ENCODE assay signal across 12 cellular contexts in the genomic region with DNA sequence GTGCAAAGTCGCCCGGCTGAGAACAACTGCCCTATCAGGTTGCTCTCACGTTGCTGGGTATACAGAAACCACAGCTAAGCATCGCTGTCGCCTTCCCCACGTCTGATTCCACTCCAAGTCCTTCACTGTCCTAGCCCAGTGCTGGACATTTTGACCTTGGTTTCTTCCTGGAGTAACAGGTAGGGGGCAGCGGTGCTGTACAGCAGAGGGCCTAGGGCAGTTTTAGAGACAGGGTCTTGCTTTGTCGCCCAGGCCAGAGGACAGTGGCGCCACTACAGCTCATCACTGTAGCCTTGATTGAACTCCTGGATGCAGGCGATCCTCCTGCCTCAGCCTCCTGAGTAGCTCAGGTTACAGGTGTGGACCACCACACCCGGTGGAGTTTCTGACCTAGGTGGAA. TPM values are rescaled to one million over a fixed set of nuclear protein-coding genes. Genes with fewer than 3 reads are reported as not detected.
DNase-seq lines count a peak whose midpoint lies in the region; ATAC-seq, FAIRE-seq and TF ChIP-seq lines count a peak whose summit lies in the region.
"Had no signal": no experiment of that assay in that cellular context is flagged by ENCODE, and none has a peak within 500 bp of the region (broad histone marks: within the 10 kb centered on the region; RNA-seq: fewer than 3 reads in every experiment).

No MANE protein-coding gene starts in this region.

- no peak overlapping the region for H3K18ac ChIP-seq in H1 (ENCODE audit: extremely low read depth, low read length)

- no peaks in the 10 kb centered on the region for H3K79me2 ChIP-seq in H1 (ENCODE audit: control insufficient read depth in 1 of 2, insufficient read depth in 2 of 2, low read length in 2 of 2)

- H3K4me3 ChIP-seq in H1 (ENCODE audit: extremely low read depth in 1 of 4, insufficient read depth in 2 of 4, low read depth in 3 of 4, low read length in 4 of 4), result no peak overlapping the region
- H3K4me3 ChIP-seq: gastroesophageal sphincter had no signal

- H3K9ac ChIP-seq in H1 (replicated peaks in 1 of 4; ENCODE audit: extremely low read depth in 1 of 4, low read depth in 3 of 4, low read length in 3 of 4), result no peak overlapping the region

- no peak overlapping the region for H3K4me3 Mint-ChIP-seq in osteocyte (ENCODE audit: unreplicated experiment)

- no peak overlapping the region for H3K4ac ChIP-seq in H1 (replicated peaks; ENCODE audit: insufficient read length, low read depth, low read length)

- H3K9me3 ChIP-seq in H1 (ENCODE audit: insufficient read depth in 2 of 2, low read depth in 1 of 2, low read length in 1 of 2), result no peaks in the 10 kb centered on the region
- H3K9me3 ChIP-seq: gastroesophageal sphincter had no signal

- no peak overlapping the region for H2BK120ac ChIP-seq in H1 (replicated peaks; ENCODE audit: low read depth, low read length)

- peaks cover 0 to 11% of the 10 kb centered on the region in 2 experiments for H4K20me1 ChIP-seq in H1 (replicated peaks in 1 of 2; ENCODE audit: control insufficient read depth in 1 of 2, insufficient read depth in 2 of 2, low read length in 2 of 2)

- peaks cover 2% of the 10 kb centered on the region for H3K4me1 Mint-ChIP-seq in osteocyte (ENCODE audit: unreplicated experiment)

- H3K27ac ChIP-seq in H1 (ENCODE audit: low read depth, low read length), result no peak overlapping the region
- H3K27ac ChIP-seq: gastroesophageal sphincter had no signal

- WGBS in H1 (ENCODE audit: extremely low coverage in 1 of 2, insufficient coverage in 1 of 2, insufficient read length in 1 of 2, insufficient replicate concordance in 2 of 2, low coverage in 1 of 2, low lambda C conversion rate in 2 of 2, missing lambda C conversion rate in 1 of 2), 2 experiments, result 74% methylated on average over 11 of the region's 11 CpGs; no CpG with 5 or more reads in 1 of the 2 experiments

- ATAC-seq in HG03521 (IDR thresholded peaks at IDR 0.05; ENCODE audit: unreplicated experiment), result no peak
- ATAC-seq: gastroesophageal sphincter had no signal

- 0 out of 2 replicates have a peak overlapping the region, but pooled peaks have one; percentile 9 for H2BK12ac ChIP-seq in H1 (ENCODE audit: low read depth, low read length)

- peaks cover 0 to 24% (median 12%) of the 10 kb centered on the region in 4 experiments; a peak in 6 of 7 replicates for H3K4me1 ChIP-seq in H1 (replicated peaks in 1 of 4; ENCODE audit: control insufficient read depth in 3 of 4, insufficient read depth in 4 of 4, low read length in 3 of 4)

- no peak overlapping the region for H4K91ac ChIP-seq in H1 (replicated peaks; ENCODE audit: insufficient read length, low read length)

- H3K27me3 ChIP-seq in H1 (replicated peaks in 1 of 4; ENCODE audit: control insufficient read depth in 3 of 4, extremely low read depth in 1 of 4, insufficient read depth in 3 of 4, low read length in 3 of 4), result no peaks in the 10 kb centered on the region

- no peak for FAIRE-seq in H1 (lab: Jason Lieb, UNC)

- no peak overlapping the region for H3K56ac ChIP-seq in H1 (replicated peaks; ENCODE audit: insufficient read length, low read depth, low read length)

- DNase-seq in NCI-H748 (lab: John Stamatoyannopoulos, UW; ENCODE audit: unreplicated experiment), result peak; percentile 5
- DNase-seq in NCI-H748 treated with DMSO at 0.1 percent for 48 hours (lab: John Stamatoyannopoulos, UW), result no peak
- DNase-seq in NCI-H69 (lab: John Stamatoyannopoulos, UW), result peak; percentile 46
- DNase-seq in H1 (ENCODE audit: low read depth in 1 of 2, low spot score in 2 of 2), result peak in 1 of 2 experiments; percentile 63
- DNase-seq in osteocyte (ENCODE audit: extremely low spot score, unreplicated experiment), result no peak
- DNase-seq in KG1 (lab: John Stamatoyannopoulos, UW), result no peak
- DNase-seq in stimulated activated CD4-positive, alpha-beta T cell treated with anti-CD3 and anti-CD28 coated beads, Interleukin-2, amount 100 ng/mL, for 48 hours, result no peak
- DNase-seq: activated CD4-positive, alpha-beta T cell treated with anti-CD3 and anti-CD28 coated beads, Interleukin-2, amount 50 U/mL, for 1 hour; trophoblast cell had no signal

- no peaks in the 10 kb centered on the region for H3K79me1 ChIP-seq in H1 (ENCODE audit: low read depth, low read length)

- POLR2A ChIA-PET in H1 (lab: Charles Lee; ENCODE audit: partially characterized antibody), result interaction anchor here (0.7 to 3.9 kb wide), 7 partner anchors 8 to 71 kb away, joined by 3 to 23 read pairs (median 4); a partner anchor contains a TSS

- H3K36me3 Mint-ChIP-seq in osteocyte (ENCODE audit: unreplicated experiment), result peaks cover 7% of the 10 kb centered on the region

- no peak overlapping the region for H2AK5ac ChIP-seq in H1 (ENCODE audit: low read depth, low read length)

- no peak overlapping the region for H3K27ac Mint-ChIP-seq in osteocyte (ENCODE audit: unreplicated experiment)

- no peak overlapping the region for H4K5ac ChIP-seq in H1 (ENCODE audit: insufficient read length, low read depth, low read length)

- no peak overlapping the region for H2AFZ ChIP-seq in H1 (ENCODE audit: low read length)

- peaks cover 6% of the 10 kb centered on the region; the same call in 1 of the 2 replicates for H3K23me2 ChIP-seq in H1 (ENCODE audit: low read depth, low read length)

- no peak overlapping the region for H2BK5ac ChIP-seq in H1 (ENCODE audit: low read depth, low read length)

- H3K14ac ChIP-seq in H1 (ENCODE audit: insufficient read length), result no peak overlapping the region

- H2BK20ac ChIP-seq in H1 (ENCODE audit: low read length), result no peak overlapping the region

- 0 out of 2 replicates have a peak overlapping the region, but pooled peaks have one; percentile 75 for H2BK15ac ChIP-seq in H1 (ENCODE audit: low read length)

- no peak overlapping the region for H3K4me2 ChIP-seq in H1 (ENCODE audit: insufficient read depth in 1 of 2, low read depth in 2 of 2, low read length in 2 of 2)

- H3K9me3 Mint-ChIP-seq in osteocyte (ENCODE audit: unreplicated experiment), result no peaks in the 10 kb centered on the region

- H3K36me3 ChIP-seq in H1 (ENCODE audit: control insufficient read depth in 2 of 4, insufficient read depth in 4 of 4, low read length in 3 of 4), result no peaks in the 10 kb centered on the region; a peak in 3 of 8 replicates

- TF ChIP-seq RAD21 in H1 (IDR thresholded peaks at IDR 0.05 in 1 of 2, conservative IDR thresholded peaks at IDR 0.05 in 1 of 2; ENCODE audit: low read depth in 2 of 2, low read length in 2 of 2), result peak; percentile 69 to 78

- H3K23ac ChIP-seq in H1 (ENCODE audit: insufficient read length), result no peak overlapping the region

- no peak for TF ChIP-seq POLR2A in H1 (IDR thresholded peaks at IDR 0.05; ENCODE audit: control extremely low read depth in 1 of 2, low read depth in 2 of 2, low read length in 2 of 2)

- H3K27me3 Mint-ChIP-seq in osteocyte (ENCODE audit: unreplicated experiment), result no peaks in the 10 kb centered on the region

- CTCF ChIA-PET in H1 (lab: Charles Lee; ENCODE audit: partially characterized antibody), result interaction anchor here (0.6 to 6.5 kb wide), 23 partner anchors 9 to 272 kb away, joined by 3 to 69 read pairs (median 4); a partner anchor contains a TSS

- no peak for TF ChIP-seq EP300 in H1 (IDR thresholded peaks at IDR 0.05; ENCODE audit: borderline replicate concordance in 1 of 2, low read depth in 2 of 2, low read length in 2 of 2)

- peak in 2 of 3 experiments; percentile 73; a peak in 3 of 4 replicates for TF ChIP-seq CTCF in H1 (IDR thresholded peaks at IDR 0.05; ENCODE audit: control extremely low read depth in 1 of 3, insufficient read depth in 1 of 3, low read depth in 1 of 3, low read length in 3 of 3)
- TF ChIP-seq CTCF in osteocyte (IDR thresholded peaks at IDR 0.05), result peak; percentile 38

- no peak overlapping the region for H4K8ac ChIP-seq in H1 (ENCODE audit: extremely low read depth, insufficient read depth, low read length)

RNA-seq across cellular contexts. Expression of a gene that starts 2.6 kb away (rescaled TPM):
- 5.5 and 5.9 TPM in 2 replicates for total RNA-seq in H1 (2021; fragmentation: NEBNext Ultra II Directional; extraction: Animal tissue kit (Norgen Biotek cat#: 25700))
- polyA plus RNA-seq in H1 (2011; rRNA removed), result 7.6 and 11.1 TPM in 2 replicates
- polyA plus RNA-seq in H1 (2011; cell fraction: cytosol; rRNA removed), result 7.0 TPM
- 21.7 TPM for polyA plus RNA-seq in H1 (2011; cell fraction: nucleus; rRNA removed)
- 3.8 to 6.3 TPM (median 4.8 TPM) in 4 replicates for polyA plus RNA-seq in H1 (2012, experiment 1 of 2)
- polyA plus RNA-seq in H1 (2012, experiment 2 of 2), result 3.7 TPM
- polyA plus RNA-seq in H1 (2013, experiment 1 of 2), result 3.6 TPM
- polyA plus RNA-seq in H1 (2013, experiment 2 of 2), result 2.9 TPM
- 2.7 and 5.7 TPM in 2 replicates for polyA minus RNA-seq in H1 (2011; rRNA and poly(A)+ RNA removed)
- polyA minus RNA-seq in H1 (2011; cell fraction: cytosol; rRNA and poly(A)+ RNA removed), result 2.6 TPM
- 6.4 TPM for polyA minus RNA-seq in H1 (2011; cell fraction: nucleus; rRNA and poly(A)+ RNA removed)
- total RNA-seq in osteocyte, result 10.9 and 11.4 TPM in 2 replicates

RNA-seq across cellular contexts. Expression of a gene that starts 9.8 kb away (rescaled TPM):
- total RNA-seq in H1 (2021; fragmentation: NEBNext Ultra II Directional; extraction: Animal tissue kit (Norgen Biotek cat#: 25700)), result 122 and 128 TPM in 2 replicates
- polyA plus RNA-seq in H1 (2011; rRNA removed), result 195 and 246 TPM in 2 replicates
- 294 TPM for polyA plus RNA-seq in H1 (2011; cell fraction: cytosol; rRNA removed)
- polyA plus RNA-seq in H1 (2011; cell fraction: nucleus; rRNA removed), result 158 TPM
- 116 to 183 TPM (median 179 TPM) in 4 replicates for polyA plus RNA-seq in H1 (2012, experiment 1 of 2)
- 229 TPM for polyA plus RNA-seq in H1 (2012, experiment 2 of 2)
- 101 TPM for polyA plus RNA-seq in H1 (2013, experiment 1 of 2)
- 103 TPM for polyA plus RNA-seq in H1 (2013, experiment 2 of 2)
- polyA minus RNA-seq in H1 (2011; rRNA and poly(A)+ RNA removed), result 58.6 and 63.0 TPM in 2 replicates
- polyA minus RNA-seq in H1 (2011; cell fraction: cytosol; rRNA and poly(A)+ RNA removed), result 42.5 TPM
- polyA minus RNA-seq in H1 (2011; cell fraction: nucleus; rRNA and poly(A)+ RNA removed), result 30.6 TPM
- total RNA-seq in osteocyte, result 142 and 151 TPM in 2 replicates

RNA-seq across cellular contexts. Expression of a gene that starts 17.1 kb away (rescaled TPM):
- total RNA-seq in H1 (2021; fragmentation: NEBNext Ultra II Directional; extraction: Animal tissue kit (Norgen Biotek cat#: 25700)), result 59.9 and 61.7 TPM in 2 replicates
- polyA plus RNA-seq in H1 (2011; rRNA removed), result 38.2 and 48.9 TPM in 2 replicates
- polyA plus RNA-seq in H1 (2011; cell fraction: cytosol; rRNA removed), result 42.0 TPM
- polyA plus RNA-seq in H1 (2011; cell fraction: nucleus; rRNA removed), result 34.7 TPM
- 42.1 to 47.7 TPM (median 44.9 TPM) in 4 replicates for polyA plus RNA-seq in H1 (2012, experiment 1 of 2)
- polyA plus RNA-seq in H1 (2012, experiment 2 of 2), result 69.3 TPM
- 54.8 TPM for polyA plus RNA-seq in H1 (2013, experiment 1 of 2)
- 58.5 TPM for polyA plus RNA-seq in H1 (2013, experiment 2 of 2)
- 10.5 and 11.1 TPM in 2 replicates for polyA minus RNA-seq in H1 (2011; rRNA and poly(A)+ RNA removed)
- 18.8 TPM for polyA minus RNA-seq in H1 (2011; cell fraction: cytosol; rRNA and poly(A)+ RNA removed)
- polyA minus RNA-seq in H1 (2011; cell fraction: nucleus; rRNA and poly(A)+ RNA removed), result 10.6 TPM
- total RNA-seq in osteocyte, result 64.0 and 66.9 TPM in 2 replicates

RNA-seq across cellular contexts. Expression of a gene that starts 17.7 kb away (rescaled TPM):
- total RNA-seq in H1 (2021; fragmentation: NEBNext Ultra II Directional; extraction: Animal tissue kit (Norgen Biotek cat#: 25700)), result 43.1 and 47.2 TPM in 2 replicates
- polyA plus RNA-seq in H1 (2011; rRNA removed), result 28.4 and 57.0 TPM in 2 replicates
- polyA plus RNA-seq in H1 (2011; cell fraction: cytosol; rRNA removed), result 26.9 TPM
- 83.2 TPM for polyA plus RNA-seq in H1 (2011; cell fraction: nucleus; rRNA removed)
- 39.5 to 45.8 TPM (median 44.6 TPM) in 4 replicates for polyA plus RNA-seq in H1 (2012, experiment 1 of 2)
- polyA plus RNA-seq in H1 (2012, experiment 2 of 2), result 42.4 TPM
- polyA plus RNA-seq in H1 (2013, experiment 1 of 2), result 80.5 TPM
- polyA plus RNA-seq in H1 (2013, experiment 2 of 2), result 71.8 TPM
- polyA minus RNA-seq in H1 (2011; rRNA and poly(A)+ RNA removed), result 12.3 and 19.4 TPM in 2 replicates
- polyA minus RNA-seq in H1 (2011; cell fraction: cytosol; rRNA and poly(A)+ RNA removed), result 26.1 TPM
- polyA minus RNA-seq in H1 (2011; cell fraction: nucleus; rRNA and poly(A)+ RNA removed), result 26.9 TPM
- 110 and 130 TPM in 2 replicates for total RNA-seq in osteocyte

RNA-seq across cellular contexts. Expression of a gene that starts 34.2 kb away (rescaled TPM):
- total RNA-seq in H1 (2021; fragmentation: NEBNext Ultra II Directional; extraction: Animal tissue kit (Norgen Biotek cat#: 25700)), result 0.82 TPM in 1 of 2 replicates, not detected in the other
- 0.21 and 0.58 TPM in 2 replicates for polyA plus RNA-seq in H1 (2011; rRNA removed)
- 0.48 TPM for polyA plus RNA-seq in H1 (2011; cell fraction: cytosol; rRNA removed)
- 0.76 TPM for polyA plus RNA-seq in H1 (2011; cell fraction: nucleus; rRNA removed)
- 0.23 to 0.61 TPM (median 0.24 TPM) in 3 of 4 replicates, not detected in the other for polyA plus RNA-seq in H1 (2012, experiment 1 of 2)
- 0.14 TPM for polyA plus RNA-seq in H1 (2012, experiment 2 of 2)
- polyA plus RNA-seq in H1 (2013, experiment 1 of 2), result 0.59 TPM
- 0.72 TPM for polyA plus RNA-seq in H1 (2013, experiment 2 of 2)
- 1.9 TPM in 1 of 2 replicates, not detected in the other for polyA minus RNA-seq in H1 (2011; rRNA and poly(A)+ RNA removed)
- polyA minus RNA-seq in H1 (2011; cell fraction: cytosol; rRNA and poly(A)+ RNA removed), result not detected
- 1.3 TPM for polyA minus RNA-seq in H1 (2011; cell fraction: nucleus; rRNA and poly(A)+ RNA removed)
- total RNA-seq in osteocyte, result not detected in 2 replicates
- total RNA-seq: gastroesophageal sphincter, myocyte had no signal

Comparison
In these comparisons a context has a peak if more than half of its experiments do, and no peak if none do; other contexts are left out.
1. DNase-seq: peak in NCI-H748 (single experiment) and NCI-H69 (single experiment); none in NCI-H748 treated with DMSO at 0.1 percent for 48 hours (single experiment), osteocyte (single experiment), KG1 (single experiment) and stimulated activated CD4-positive, alpha-beta T cell treated with anti-CD3 and anti-CD28 coated beads, Interleukin-2, amount 100 ng/mL, for 48 hours (0 of 2).